Comparison of ENCODE assay signal across 12 cellular contexts in the genomic region with DNA sequence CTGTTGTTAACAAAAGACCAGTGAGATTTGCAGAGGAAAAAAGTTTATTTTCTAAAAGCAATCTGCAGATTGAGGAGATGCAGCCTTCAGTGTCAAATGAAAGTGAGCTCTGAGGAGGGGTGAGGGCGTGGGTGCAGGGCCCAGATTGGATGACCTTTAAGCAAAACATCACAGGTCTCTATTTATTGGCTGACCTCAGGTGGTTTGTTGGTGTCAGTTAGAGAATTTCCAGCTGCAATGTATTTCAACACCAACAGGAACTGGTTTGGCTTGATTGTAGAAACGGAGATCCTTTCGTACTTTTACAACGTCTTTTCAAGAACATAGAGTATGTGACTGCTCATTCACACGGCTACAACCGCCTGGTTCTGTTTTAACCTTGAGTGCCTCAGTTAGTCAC.
A peak's percentile ranks its signal among the peaks of the same experiment; 100 is the strongest.
DNase-seq lines count a peak whose midpoint lies in the region; ATAC-seq and TF ChIP-seq lines count a peak whose summit lies in the region.
"Had no signal": no experiment of that assay in that cellular context is flagged by ENCODE, and none has a peak within 500 bp of the region (broad histone marks: within the 10 kb centered on the region; RNA-seq: fewer than 3 reads in every experiment).

No MANE protein-coding gene starts in this region.

- in situ Hi-C loops in GM13977 (cut with MboI; ENCODE audit: low pct_unique_long_range_greater_than_20kb, low sequenced_read_pairs, unreplicated experiment) = no loop called here

- H3K4me3 ChIP-seq in fibroblast of pulmonary artery (replicated peaks; ENCODE audit: low read depth, low read length) = no peak overlapping the region

- peak; percentile 16 for DNase-seq in GM13977 (ENCODE audit: low spot score)
- DNase-seq in HT-29 (ENCODE audit: low spot score) = peak; percentile 28
- DNase-seq in fibroblast of pulmonary artery (ENCODE audit: low read depth) = peak; percentile 56
- no peak for DNase-seq in head of caudate nucleus
- DNase-seq in hippocampal formation (lab: John Stamatoyannopoulos, UW) = no peak
- no peak for DNase-seq in midbrain (lab: John Stamatoyannopoulos, UW)
- DNase-seq in putamen (ENCODE audit: low spot score) = no peak
- DNase-seq: activated gamma-delta T cell treated with Interleukin-2 at 50 U/mL for 16 hours, NCI-H1092, NCI-H345, RPMI8226 had no signal

- ATAC-seq in GM21390 (IDR thresholded peaks at IDR 0.05; ENCODE audit: unreplicated experiment) = peak; percentile 65

- TF ChIP-seq CTCF in GM13977 (IDR thresholded peaks at IDR 0.05; ENCODE audit: extremely low read depth, insufficient read depth, missing control alignments) (no peak), fibroblast of pulmonary artery (IDR thresholded peaks at IDR 0.05; ENCODE audit: low read length, missing control alignments) (no peak)

- intact Hi-C loops in head of caudate nucleus (cut with DNase I) = no loop called here

Comparison
In these comparisons a context has a peak if more than half of its experiments do, and no peak if none do; other contexts are left out.
1. DNase-seq: peak in GM13977 (single experiment), HT-29 (single experiment) and fibroblast of pulmonary artery (single experiment); none in head of caudate nucleus (0 of 42), hippocampal formation (0 of 2), midbrain (single experiment) and putamen (single experiment).